18 cellular contexts compared by ENCODE assay signal in the genomic region with DNA sequence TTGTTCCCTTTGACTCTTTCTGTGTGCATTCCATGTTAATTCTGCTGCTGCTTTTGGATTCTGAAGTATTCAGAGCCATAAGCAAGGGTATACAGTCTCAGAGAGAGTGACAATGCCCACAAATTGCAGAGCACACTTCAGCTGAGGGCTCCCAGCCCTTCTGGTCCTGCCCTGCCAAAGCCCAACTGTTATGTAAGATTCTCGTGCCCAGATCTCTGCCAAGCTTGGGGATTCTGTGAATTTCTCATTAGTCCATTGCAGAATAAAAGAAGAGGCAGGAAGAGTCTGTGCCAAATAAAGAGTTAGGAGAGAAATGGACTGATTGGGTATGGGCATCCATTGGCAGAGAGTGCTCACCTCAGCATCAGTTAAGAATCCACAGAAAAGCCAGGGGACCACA.
A peak's percentile ranks its signal among the peaks of the same experiment; 100 is the strongest.
DNase-seq lines count a peak whose midpoint lies in the region; ATAC-seq and TF ChIP-seq lines count a peak whose summit lies in the region.
"Had no signal": no experiment of that assay in that cellular context is flagged by ENCODE, and none has a peak within 500 bp of the region (broad histone marks: within the 10 kb centered on the region; RNA-seq: fewer than 3 reads in every experiment).

No MANE protein-coding gene starts in this region.

- no peak for TF ChIP-seq EP300 in upper lobe of left lung (IDR thresholded peaks at IDR 0.05)

- ATAC-seq in left lung: peak; percentile 51
- no peak for ATAC-seq in GM21526 (IDR thresholded peaks at IDR 0.05; ENCODE audit: low FRiP score, unreplicated experiment)
- no peak for ATAC-seq in GM18907 (IDR thresholded peaks at IDR 0.05; ENCODE audit: unreplicated experiment)
- ATAC-seq in upper lobe of left lung (ENCODE audit: low FRiP score in 2 of 2): no peak
- ATAC-seq: HCT116, PC-3 had no signal

- H3K9ac ChIP-seq in subcutaneous abdominal adipose tissue (ENCODE audit: low read length in 5 of 5): no peak overlapping the region
- H3K9ac ChIP-seq: GM23248 had no signal

- WGBS in upper lobe of left lung, 2 donors: 0% methylated on average over 1 of the region's 1 CpG

- H3K27ac ChIP-seq in caudate nucleus (ENCODE audit: low read depth, low read length): peak overlapping the region; percentile 66
- no peak overlapping the region for H3K27ac ChIP-seq in left lung
- H3K27ac ChIP-seq in subcutaneous abdominal adipose tissue (ENCODE audit: low read depth, low read length): peak overlapping the region; percentile 67
- no peak overlapping the region for H3K27ac ChIP-seq in upper lobe of left lung
- H3K27ac ChIP-seq: GM23248 had no signal

- H3K9me3 ChIP-seq in left lung (no peaks in the 10 kb centered on the region), subcutaneous abdominal adipose tissue (ENCODE audit: control insufficient read depth in 5 of 5, low read length in 5 of 5) (no peaks in the 10 kb centered on the region), upper lobe of left lung (no peaks in the 10 kb centered on the region)
- H3K9me3 ChIP-seq: Caco-2 had no signal

- no peaks in the 10 kb centered on the region for H3K27me3 ChIP-seq in left lung
- no peaks in the 10 kb centered on the region for H3K27me3 ChIP-seq in subcutaneous abdominal adipose tissue (ENCODE audit: control insufficient read depth in 5 of 5, insufficient read depth in 4 of 5, low read length in 5 of 5)
- no peaks in the 10 kb centered on the region for H3K27me3 ChIP-seq in upper lobe of left lung

- H3K4me1 ChIP-seq in left lung (peaks cover 0 to 2% of the 10 kb centered on the region in 2 donors), subcutaneous abdominal adipose tissue (ENCODE audit: control insufficient read depth in 5 of 5, insufficient read depth in 5 of 5, low read length in 5 of 5) (peaks cover 4 to 41% (median 27%) of the 10 kb centered on the region in 5 donors), upper lobe of left lung (peaks cover 0 to 8% (median 0%) of the 10 kb centered on the region in 4 donors)

- H3K4me3 ChIP-seq in left lung: no peak overlapping the region
- no peak overlapping the region for H3K4me3 ChIP-seq in subcutaneous abdominal adipose tissue (ENCODE audit: low read depth in 1 of 5, low read length in 5 of 5)
- H3K4me3 ChIP-seq in upper lobe of left lung: no peak overlapping the region
- H3K4me3 ChIP-seq: GM23248 had no signal

- no peaks in the 10 kb centered on the region for H3K36me3 ChIP-seq in left lung
- no peaks in the 10 kb centered on the region for H3K36me3 ChIP-seq in subcutaneous abdominal adipose tissue (ENCODE audit: control insufficient read depth in 5 of 5, insufficient read depth in 5 of 5, low read length in 5 of 5)
- H3K36me3 ChIP-seq in upper lobe of left lung: no peaks in the 10 kb centered on the region

- intact Hi-C loops in left lung (cut with DNase I): no loop called here

- no peak for TF ChIP-seq CTCF in left lung (IDR thresholded peaks at IDR 0.05)
- TF ChIP-seq CTCF in upper lobe of left lung (IDR thresholded peaks at IDR 0.05): no peak

- no peak for TF ChIP-seq POLR2A in upper lobe of left lung (IDR thresholded peaks at IDR 0.05)

- DNase-seq in NCI-H446 (lab: John Stamatoyannopoulos, UW) (peak; percentile 60 to 62), caudate nucleus (lab: John Stamatoyannopoulos, UW) (peak in 27 of 61 donors; percentile 1 to 70 (median 23)), left lung (no peak), upper lobe of left lung (no peak)
- DNase-seq: Caco-2; CD4-positive, CD25-positive, alpha-beta regulatory T cell; DMS79 treated with DMSO at 0.1 percent for 48 hours; GM23248; KBM-7; NCI-H1417 treated with DMSO at 0.1 percent for 48 hours; NCI-H1930; NCI-H510A; NCI-H774; PC-3 had no signal

Comparison
In these comparisons a context has a peak if more than half of its experiments do, and no peak if none do; other contexts are left out.
1. DNase-seq: peak in NCI-H446 (2 of 2); none in left lung (0 of 2) and upper lobe of left lung (0 of 2).
2. H3K27ac ChIP-seq: peak in caudate nucleus (single experiment) and subcutaneous abdominal adipose tissue (single experiment); none in left lung (0 of 2) and upper lobe of left lung (0 of 4).